Comparison of ENCODE assay signal across 29 cellular contexts in genomic region chr6:100393493-100393892, GRCh38.
"Had no signal": no experiment of that assay in that cellular context is flagged by ENCODE, and none has a peak within 500 bp of the region (broad histone marks: within the 10 kb centered on the region; RNA-seq: fewer than 3 reads in every experiment).

No MANE protein-coding gene starts in this region.

- H3K4me3 ChIP-seq: body of pancreas, breast epithelium, cardiac muscle cell, colonic mucosa, esophagus squamous epithelium, gastroesophageal sphincter had no signal

- H3K27ac ChIP-seq: body of pancreas, breast epithelium, cardiac muscle cell, colonic mucosa, epithelial cell of prostate, esophagus squamous epithelium, gastroesophageal sphincter, WERI-Rb-1 had no signal

- DNase-seq: activated B cell treated with CpG ODN at 0.5 μM for 24 hours; activated CD4-positive, alpha-beta T cell treated with anti-CD3 and anti-CD28 coated beads for 48 hours; activated CD4-positive, alpha-beta T cell treated with anti-CD3 and anti-CD28 coated beads, Interleukin-2, amount 50 U/mL, for 1 hour; activated CD4-positive, alpha-beta T cell treated with anti-CD3 and anti-CD28 coated beads, Interleukin-2, amount 50 U/mL, for 48 hours; activated CD8-positive, alpha-beta memory T cell treated with anti-CD3 and anti-CD28 coated beads for 24 hours; activated CD8-positive, alpha-beta T cell treated with anti-CD3 and anti-CD28 coated beads for 36 hours; activated effector memory CD4-positive, alpha-beta T cell treated with Interleukin-2 at 50 U/mL for 16 hours; activated gamma-delta T cell treated with Interleukin-2 at 50 U/mL for 16 hours; activated naive CD4-positive, alpha-beta T cell treated with anti-CD3 and anti-CD28 coated beads, Interleukin-2, amount 50 U/mL, for 16 hours; activated naive CD4-positive, alpha-beta T cell treated with Interleukin-2 at 50 U/mL for 16 hours; activated T-cell treated with anti-CD3 and anti-CD28 coated beads, Interleukin-2, amount 50 U/mL, for 4 hours; amniotic stem cell; anterior cingulate cortex; body of pancreas; central memory CD4-positive, alpha-beta T cell; cerebellar nuclear complex; colonic mucosa; effector CD8-positive, alpha-beta T cell; esophagus squamous epithelium; foreskin melanocyte; T-cell; T1000; WERI-Rb-1 had no signal

- H3K27me3 ChIP-seq: body of pancreas, breast epithelium, colonic mucosa, esophagus squamous epithelium, gastroesophageal sphincter had no signal

- H3K36me3 ChIP-seq: breast epithelium, cardiac muscle cell, colonic mucosa, esophagus squamous epithelium, gastroesophageal sphincter, WERI-Rb-1 had no signal

- H3K4me1 ChIP-seq: body of pancreas, breast epithelium, colonic mucosa, esophagus squamous epithelium, gastroesophageal sphincter had no signal

- ATAC-seq: activated CD4-positive, CD25-positive, alpha-beta regulatory T cell treated with anti-CD3 and anti-CD28 coated beads, Interleukin-2, amount 50 U/mL, for 24 hours; activated CD8-positive, alpha-beta T cell treated with anti-CD3 and anti-CD28 coated beads for 36 hours; activated T-cell treated with anti-CD3 and anti-CD28 coated beads, Interleukin-2, amount 50 U/mL, for 4 hours; activated T-helper 17 cell treated with anti-CD3 and anti-CD28 coated beads, Interleukin-2, amount 50 U/mL, for 72 hours; body of pancreas; gastroesophageal sphincter; T-cell had no signal

- H3K9me3 ChIP-seq: body of pancreas, breast epithelium, colonic mucosa, esophagus squamous epithelium, gastroesophageal sphincter had no signal
